In genomic region chr5:160649304-160649703, GRCh38 we compare ENCODE assay signal across 10 cellular contexts.
A peak's percentile ranks its signal among the peaks of the same experiment; 100 is the strongest.
DNase-seq lines count a peak whose midpoint lies in the region; ATAC-seq and TF ChIP-seq lines count a peak whose summit lies in the region.
"Had no signal": no experiment of that assay in that cellular context is flagged by ENCODE, and none has a peak within 500 bp of the region (broad histone marks: within the 10 kb centered on the region; RNA-seq: fewer than 3 reads in every experiment).

No MANE protein-coding gene starts in this region.

- DNase-seq in NCI-H1092 treated with DMSO at 0.1 percent for 48 hours (lab: John Stamatoyannopoulos, UW) (peak; percentile 16), NCI-H1092 (lab: John Stamatoyannopoulos, UW) (no peak), progenitor cell of endocrine pancreas (ENCODE audit: low spot score, unreplicated experiment) (no peak), NCI-H1930 (lab: John Stamatoyannopoulos, UW) (no peak), T-cell (no peak)

- H3K27me3 Mint-ChIP-seq in progenitor cell of endocrine pancreas: no peaks in the 10 kb centered on the region
- peaks cover 3 to 4% of the 10 kb centered on the region in 2 donors for H3K27me3 Mint-ChIP-seq in T-cell
- H3K27me3 Mint-ChIP-seq: activated naive CD4-positive, alpha-beta T cell treated with anti-CD3 and anti-CD28 coated beads, Interleukin-2, amount 50 U/mL, for 24 hours had no signal

- H3K36me3 Mint-ChIP-seq in progenitor cell of endocrine pancreas (ENCODE audit: insufficient read depth) (no peaks in the 10 kb centered on the region), T-cell (no peaks in the 10 kb centered on the region)
- H3K36me3 Mint-ChIP-seq: activated naive CD4-positive, alpha-beta T cell treated with anti-CD3 and anti-CD28 coated beads, Interleukin-2, amount 50 U/mL, for 24 hours had no signal

- H3K27ac Mint-ChIP-seq in progenitor cell of endocrine pancreas: no peak overlapping the region
- no peak overlapping the region for H3K27ac Mint-ChIP-seq in T-cell
- H3K27ac Mint-ChIP-seq: activated naive CD4-positive, alpha-beta T cell treated with anti-CD3 and anti-CD28 coated beads, Interleukin-2, amount 50 U/mL, for 24 hours; stimulated activated naive CD8-positive, alpha-beta T cell treated with anti-CD3 and anti-CD28 coated beads, Interleukin-15, Interleukin-2, amounts not matched to agents 100 ng/mL and 50 ng/mL, for 24 hours had no signal

- H3K9me3 Mint-ChIP-seq in progenitor cell of endocrine pancreas (ENCODE audit: low read depth) (no peaks in the 10 kb centered on the region), T-cell (no peaks in the 10 kb centered on the region)
- H3K9me3 Mint-ChIP-seq: activated naive CD4-positive, alpha-beta T cell treated with anti-CD3 and anti-CD28 coated beads, Interleukin-2, amount 50 U/mL, for 24 hours; stimulated activated naive CD8-positive, alpha-beta T cell treated with anti-CD3 and anti-CD28 coated beads, Interleukin-15, Interleukin-2, amounts not matched to agents 100 ng/mL and 50 ng/mL, for 24 hours had no signal

- peak; percentile 88 for ATAC-seq in HG03103 (IDR thresholded peaks at IDR 0.05; ENCODE audit: low read depth, unreplicated experiment)
- ATAC-seq in SK-N-SH treated with all-trans-retinoic acid at 6 μM for 48 hours: peak; percentile 74
- ATAC-seq in HG03097 (IDR thresholded peaks at IDR 0.05; ENCODE audit: low FRiP score, unreplicated experiment): no peak
- ATAC-seq in T-cell (replicated peaks in 1 of 4): no peak

- H3K4me1 Mint-ChIP-seq in progenitor cell of endocrine pancreas (ENCODE audit: low read depth) (peaks cover 11% of the 10 kb centered on the region), T-cell (no peaks in the 10 kb centered on the region)
- H3K4me1 Mint-ChIP-seq: activated naive CD4-positive, alpha-beta T cell treated with anti-CD3 and anti-CD28 coated beads, Interleukin-2, amount 50 U/mL, for 24 hours had no signal

- no peak overlapping the region for H3K4me3 Mint-ChIP-seq in progenitor cell of endocrine pancreas (ENCODE audit: low read depth)
- H3K4me3 Mint-ChIP-seq in T-cell: no peak overlapping the region
- H3K4me3 Mint-ChIP-seq: activated naive CD4-positive, alpha-beta T cell treated with anti-CD3 and anti-CD28 coated beads, Interleukin-2, amount 50 U/mL, for 24 hours; stimulated activated naive CD8-positive, alpha-beta T cell treated with anti-CD3 and anti-CD28 coated beads, Interleukin-15, Interleukin-2, amounts not matched to agents 100 ng/mL and 50 ng/mL, for 24 hours had no signal

- POLR2A ChIA-PET in T-cell (lab: Charles Lee): no interaction called here

- CTCF ChIA-PET in T-cell (lab: Charles Lee): no interaction called here

- peak; percentile 53 for TF ChIP-seq CTCF in progenitor cell of endocrine pancreas (IDR thresholded peaks at IDR 0.05; ENCODE audit: unreplicated experiment)

TF ChIP-seq in SK-N-SH treated with all-trans-retinoic acid at 6 μM for 48 hours, 23 proteins besides CTCF, POLR2A, EP300 and RAD21:
- TF ChIP-seq PPARA (CRISPR knock-in tag; IDR thresholded peaks at IDR 0.05; ENCODE audit: borderline replicate concordance) (no peak), CSDC2 (CRISPR knock-in tag; IDR thresholded peaks at IDR 0.05) (no peak)
TF ChIP-seq in SK-N-SH treated with all-trans-retinoic acid at 6 μM for 48 hours: peak in this region for 0.

Comparison
In these comparisons a context has a peak if more than half of its experiments do, and no peak if none do; other contexts are left out.
1. ATAC-seq: peak in HG03103 (single experiment) and SK-N-SH treated with all-trans-retinoic acid at 6 μM for 48 hours (single experiment); none in HG03097 (single experiment) and T-cell (0 of 4).